Comparison of ENCODE assay signal across 9 cellular contexts in the genomic region with DNA sequence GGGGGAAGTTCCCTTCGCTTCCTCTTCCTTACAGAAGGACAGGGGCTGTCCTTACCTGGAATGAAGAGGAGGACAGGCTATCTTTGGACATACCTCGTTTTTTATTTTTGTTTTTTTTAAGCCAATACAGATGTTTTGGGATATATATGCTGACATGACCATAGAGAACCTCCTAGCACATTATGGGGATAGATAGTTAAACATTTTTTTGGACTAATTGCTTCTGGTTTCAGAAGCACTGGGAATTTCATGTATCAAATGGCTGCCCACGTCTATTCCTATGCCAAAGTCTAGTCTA.
A peak's percentile ranks its signal among the peaks of the same experiment; 100 is the strongest.
DNase-seq lines count a peak whose midpoint lies in the region; ATAC-seq and TF ChIP-seq lines count a peak whose summit lies in the region.
"Had no signal": no experiment of that assay in that cellular context is flagged by ENCODE, and none has a peak within 500 bp of the region (broad histone marks: within the 10 kb centered on the region; RNA-seq: fewer than 3 reads in every experiment).

No MANE protein-coding gene starts in this region.

- H3K9me3 Mint-ChIP-seq in chondrocyte (ENCODE audit: low read depth) (peaks cover 2% of the 10 kb centered on the region), nephron progenitor cell (no peaks in the 10 kb centered on the region)

- H3K36me3 Mint-ChIP-seq in chondrocyte (ENCODE audit: low read depth) (peaks cover 14% of the 10 kb centered on the region), nephron progenitor cell (ENCODE audit: low read depth) (peaks cover 87% of the 10 kb centered on the region)

- H3K4me1 ChIP-seq in right atrium auricular region: peaks cover 0 to 44% of the 10 kb centered on the region in 2 donors
- H3K4me1 ChIP-seq in aorta (ENCODE audit: control insufficient read depth in 1 of 2, insufficient read depth in 2 of 2, low read length in 2 of 2): peaks cover 0 to 5% of the 10 kb centered on the region in 2 donors

- H3K27me3 ChIP-seq in right atrium auricular region (no peaks in the 10 kb centered on the region), aorta (ENCODE audit: control insufficient read depth in 1 of 2, insufficient read depth in 2 of 2, low read length in 1 of 2) (no peaks in the 10 kb centered on the region)
- H3K27me3 ChIP-seq: cardiac muscle cell had no signal

- H3K27ac ChIP-seq in right atrium auricular region (peak overlapping the region; percentile 87 to 88), aorta (ENCODE audit: low read depth in 1 of 2, low read length in 2 of 2) (peak overlapping the region; percentile 80 to 94)
- H3K27ac ChIP-seq: cardiac muscle cell had no signal

- 28 to 32% methylated on average over 3 of the region's 3 CpGs for whole genome bisulfite sequencing in aorta, 2 donors

- H3K4me1 Mint-ChIP-seq in chondrocyte (ENCODE audit: low read depth) (peaks cover 76% of the 10 kb centered on the region), nephron progenitor cell (peaks cover 41% of the 10 kb centered on the region)

- intact Hi-C loops in left cardiac atrium (cut with DNase I): loop anchor here in 1 of 2 donors (5.0 kb wide), 1 partner anchor 241 kb away; no protein-coding TSS in a partner anchor
- intact Hi-C loops in aorta (cut with DNase I): loop anchor here (2.0 to 10.0 kb wide), 3 partner anchors 61 to 284 kb away; a partner anchor contains a TSS

- ATAC-seq in left cardiac atrium (no peak), aorta (ENCODE audit: low FRiP score) (no peak), GM18907 (IDR thresholded peaks at IDR 0.05; ENCODE audit: unreplicated experiment) (no peak)

- TF ChIP-seq CTCF in right atrium auricular region (IDR thresholded peaks at IDR 0.05) (no peak), chondrocyte (IDR thresholded peaks at IDR 0.05) (no peak), nephron progenitor cell (IDR thresholded peaks at IDR 0.05) (no peak)

- no peak for DNase-seq in right atrium auricular region (ENCODE audit: low spot score)
- no peak for DNase-seq in left cardiac atrium
- no peak for DNase-seq in chondrocyte (ENCODE audit: low spot score)
- DNase-seq in nephron progenitor cell: no peak
- no peak for DNase-seq in aorta
- no peak for DNase-seq in H4 (ENCODE audit: low spot score)
- no peak for DNase-seq in NCI-H1436 treated with DMSO at 0.1 percent for 48 hours (lab: John Stamatoyannopoulos, UW)

- H3K4me3 Mint-ChIP-seq in chondrocyte (ENCODE audit: unreplicated experiment) (no peak overlapping the region), nephron progenitor cell (no peak overlapping the region)

- H3K27me3 Mint-ChIP-seq in chondrocyte (ENCODE audit: low read depth) (no peaks in the 10 kb centered on the region), nephron progenitor cell (ENCODE audit: low read depth, poor library complexity) (no peaks in the 10 kb centered on the region)

- H3K36me3 ChIP-seq in right atrium auricular region (peaks cover 7% of the 10 kb centered on the region), aorta (ENCODE audit: control insufficient read depth in 1 of 2, insufficient read depth in 2 of 2, low read length in 1 of 2) (peaks cover 0 to 3% of the 10 kb centered on the region in 2 donors)
- H3K36me3 ChIP-seq: cardiac muscle cell had no signal

- no peak overlapping the region for H3K4me3 ChIP-seq in right atrium auricular region
- H3K4me3 ChIP-seq in aorta (ENCODE audit: low read length in 2 of 2): no peak overlapping the region
- H3K4me3 ChIP-seq: cardiac muscle cell had no signal

- H3K9me3 ChIP-seq in right atrium auricular region (no peaks in the 10 kb centered on the region), aorta (ENCODE audit: control insufficient read depth, low read length) (no peaks in the 10 kb centered on the region)

- H3K27ac Mint-ChIP-seq in chondrocyte (ENCODE audit: unreplicated experiment) (peak overlapping the region; percentile 94), nephron progenitor cell (peak overlapping the region; percentile 87)
